5 cellular contexts compared by ENCODE assay signal in genomic region chr2:85034158-85034557, GRCh38.
"Had no signal": no experiment of that assay in that cellular context is flagged by ENCODE, and none has a peak within 500 bp of the region (broad histone marks: within the 10 kb centered on the region; RNA-seq: fewer than 3 reads in every experiment).

No MANE protein-coding gene starts in this region.

- DNase-seq: H9, HCEC 1CT, IMR-90 had no signal

- H3K4me2 ChIP-seq: GM23338 had no signal

- H2AFZ ChIP-seq: GM23338 had no signal

- H3K27ac Mint-ChIP-seq: GM23338 had no signal

- H3K4me3 ChIP-seq: GM23338, K562 had no signal

- H3K4me3 Mint-ChIP-seq: GM23338, H9 had no signal

- ATAC-seq: GM23338, K562 had no signal
